ENCODE assay signal across 14 cellular contexts in genomic region chr17:71412803-71413202, GRCh38.
A peak's percentile ranks its signal among the peaks of the same experiment; 100 is the strongest.
DNase-seq lines count a peak whose midpoint lies in the region; ATAC-seq, FAIRE-seq and TF ChIP-seq lines count a peak whose summit lies in the region.
"Had no signal": no experiment of that assay in that cellular context is flagged by ENCODE, and none has a peak within 500 bp of the region (broad histone marks: within the 10 kb centered on the region; RNA-seq: fewer than 3 reads in every experiment).

No MANE protein-coding gene starts in this region.

- TF ChIP-seq EP300 in esophagus muscularis mucosa (IDR thresholded peaks at IDR 0.05) (no peak), HepG2 (IDR thresholded peaks at IDR 0.05; ENCODE audit: low read depth in 2 of 2, low read length in 2 of 2) (no peak), HepG2 (CRISPR knock-in tag; IDR thresholded peaks at IDR 0.05; ENCODE audit: borderline replicate concordance) (no peak)

- no peaks in the 10 kb centered on the region for H4K20me1 ChIP-seq in HepG2 (ENCODE audit: insufficient read depth, low read length)

- no peak for TF ChIP-seq RAD21 in HepG2 (CRISPR knock-in tag; IDR thresholded peaks at IDR 0.05)

- TF ChIP-seq POLR2A in esophagus muscularis mucosa (IDR thresholded peaks at IDR 0.05; ENCODE audit: low read depth), result no peak
- TF ChIP-seq POLR2A in HepG2 (IDR thresholded peaks at IDR 0.05; ENCODE audit: insufficient read depth in 1 of 2, low read depth in 2 of 2, low read length in 2 of 2), result no peak

- H3K4me3 ChIP-seq in ACC112 (ENCODE audit: low read depth, low read length) (no peak overlapping the region; the same call in 1 of the 2 replicates), esophagus muscularis mucosa (no peak overlapping the region), HepG2 (replicated peaks in 1 of 3; ENCODE audit: insufficient read depth in 1 of 3, low read depth in 2 of 3, low read length in 3 of 3) (no peak overlapping the region)

- no peak for ATAC-seq in HepG2

- H3K4me1 ChIP-seq in ACC112 (ENCODE audit: control insufficient read depth, insufficient read depth, low read length, unreplicated experiment) (peaks cover 33% of the 10 kb centered on the region), esophagus muscularis mucosa (no peaks in the 10 kb centered on the region), HepG2 (ENCODE audit: insufficient read depth, low read length) (no peaks in the 10 kb centered on the region)
- H3K4me1 ChIP-seq: BE2C had no signal

- no peaks in the 10 kb centered on the region for H3K9me3 ChIP-seq in esophagus muscularis mucosa
- H3K9me3 ChIP-seq in HepG2 (ENCODE audit: low read length), result peaks cover 11% of the 10 kb centered on the region; the same call in 1 of the 2 replicates
- H3K9me3 ChIP-seq: BE2C had no signal

- no peaks in the 10 kb centered on the region for H3K79me2 ChIP-seq in ACC112 (ENCODE audit: control insufficient read depth, insufficient read depth, low read length, unreplicated experiment)
- H3K79me2 ChIP-seq in HepG2 (ENCODE audit: insufficient read depth, low read length), result no peaks in the 10 kb centered on the region

- intact Hi-C loops in esophagus muscularis mucosa (cut with DNase I), result no loop called here
- intact Hi-C loops in HepG2 (cut with micrococcal nuclease; ENCODE audit: unreplicated experiment), result no loop called here

- H2AFZ ChIP-seq in ACC112 (ENCODE audit: low read length, unreplicated experiment) (peak overlapping the region; percentile 34), HepG2 (ENCODE audit: low read length) (no peak overlapping the region)

- FAIRE-seq in HepG2 (lab: Jason Lieb, UNC), result no peak

- H3K36me3 ChIP-seq in ACC112 (ENCODE audit: insufficient read depth, low read length), result no peaks in the 10 kb centered on the region
- H3K36me3 ChIP-seq in esophagus muscularis mucosa, result no peaks in the 10 kb centered on the region
- H3K36me3 ChIP-seq in HepG2 (replicated peaks in 1 of 2; ENCODE audit: control insufficient read depth in 1 of 2, insufficient read depth in 2 of 2, low read length in 2 of 2), result no peaks in the 10 kb centered on the region
- H3K36me3 ChIP-seq: BE2C had no signal

- peak overlapping the region; percentile 91 for H3K27ac ChIP-seq in ACC112 (ENCODE audit: low read depth, low read length)
- no peak overlapping the region for H3K27ac ChIP-seq in esophagus muscularis mucosa (replicated peaks in 1 of 4)
- H3K27ac ChIP-seq in HepG2 (ENCODE audit: extremely low read length, insufficient read depth, low read length), result no peak overlapping the region

- WGBS in esophagus muscularis mucosa, result 78% methylated on average over 5 of the region's 5 CpGs
- WGBS in HepG2 (ENCODE audit: low lambda C conversion rate), result 0% methylated on average over 5 of the region's 5 CpGs

- H3K9ac ChIP-seq in HepG2 (ENCODE audit: insufficient read depth, low read depth, low read length), result no peak overlapping the region

- DNase-seq in HS-5 (ENCODE audit: low read depth) (peak; percentile 94), SW 1271 (lab: John Stamatoyannopoulos, UW) (peak; percentile 80 to 94), fibroblast of the conjunctiva (ENCODE audit: low read depth) (peak; percentile 94), esophagus muscularis mucosa (ENCODE audit: extremely low spot score) (no peak), HepG2 (ENCODE audit: low spot score) (no peak), NCI-H82 (lab: John Stamatoyannopoulos, UW) (no peak)
- no peak for DNase-seq in activated effector memory CD4-positive, alpha-beta T cell treated with anti-CD3 and anti-CD28 coated beads, Interleukin-2, amount 50 U/mL, for 16 hours
- DNase-seq: amygdala; BE2C; hypothalamus; NCI-H1048; SHP77 treated with DMSO at 0.1 percent for 48 hours; stimulated activated naive CD4-positive, alpha-beta T cell had no signal

- CTCF ChIA-PET in HepG2 (lab: Yijun Ruan, JAX; ENCODE audit: low intra/inter-chr PET ratio, low total read pairs), result no interaction called here

- no TSS peak for BruUV-seq in HepG2 (replicated peaks; lab: Mats Ljungman, UMichigan)

- in situ Hi-C loops in HepG2 (cut with HindIII; ENCODE audit: extremely low pct_ligation_motif_present, low pct_unique_long_range_greater_than_20kb), result no loop called here

- no peak for TF ChIP-seq CTCF in esophagus muscularis mucosa (IDR thresholded peaks at IDR 0.05)
- TF ChIP-seq CTCF in HepG2 (CRISPR knock-in tag; IDR thresholded peaks at IDR 0.05), result no peak

- POLR2A ChIA-PET in HepG2 (lab: Yijun Ruan, JAX), result no interaction called here

- H3K4me2 ChIP-seq in HepG2 (ENCODE audit: low read depth, low read length), result no peak overlapping the region

- H3K27me3 ChIP-seq in ACC112 (ENCODE audit: insufficient read depth, low read length), result no peaks in the 10 kb centered on the region
- no peaks in the 10 kb centered on the region for H3K27me3 ChIP-seq in esophagus muscularis mucosa
- no peaks in the 10 kb centered on the region for H3K27me3 ChIP-seq in HepG2 (ENCODE audit: control insufficient read depth in 1 of 2, insufficient read depth in 2 of 2, low read length in 2 of 2)
- H3K27me3 ChIP-seq: BE2C had no signal

TF ChIP-seq in HepG2, 621 proteins besides CTCF, POLR2A, EP300 and RAD21:
- no peak for TF ChIP-seq IRF9 (CRISPR knock-in tag; IDR thresholded peaks at IDR 0.05; ENCODE audit: borderline replicate concordance)
- TF ChIP-seq XRCC5 (optimal IDR thresholded peaks at IDR 0.05; ENCODE audit: low read length), result no peak
- TF ChIP-seq ZNF460 (CRISPR knock-in tag; IDR thresholded peaks at IDR 0.05; ENCODE audit: borderline replicate concordance), result no peak
- no peak for TF ChIP-seq ZNF687 (CRISPR knock-in tag; IDR thresholded peaks at IDR 0.05)
- no peak for TF ChIP-seq ZNF225 (CRISPR knock-in tag; IDR thresholded peaks at IDR 0.05)
- no peak for TF ChIP-seq U2AF2 (IDR thresholded peaks at IDR 0.05; ENCODE audit: low read depth, low read length)
- TF ChIP-seq ZMYM4 (CRISPR knock-in tag; IDR thresholded peaks at IDR 0.05), result no peak
- no peak for TF ChIP-seq ZNF232 (CRISPR knock-in tag; IDR thresholded peaks at IDR 0.05; ENCODE audit: borderline replicate concordance)

Comparison
In these comparisons a context has a peak if more than half of its experiments do, and no peak if none do; other contexts are left out.
1. DNase-seq: peak in HS-5 (single experiment), SW 1271 (2 of 2) and fibroblast of the conjunctiva (single experiment); none in esophagus muscularis mucosa (single experiment), HepG2 (single experiment), NCI-H82 (single experiment) and activated effector memory CD4-positive, alpha-beta T cell treated with anti-CD3 and anti-CD28 coated beads, Interleukin-2, amount 50 U/mL, for 16 hours (single experiment).